In genomic region chr11:70364745-70365535, GRCh38 we compare ENCODE assay signal across 7 cellular contexts. TPM values are rescaled to one million over a fixed set of nuclear protein-coding genes. Genes with fewer than 3 reads are reported as not detected.
A peak's percentile ranks its signal among the peaks of the same experiment; 100 is the strongest.
DNase-seq lines count a peak whose midpoint lies in the region; ATAC-seq and TF ChIP-seq lines count a peak whose summit lies in the region.

No MANE protein-coding gene starts in this region.

- ATAC-seq in GM19455 (IDR thresholded peaks at IDR 0.05; ENCODE audit: unreplicated experiment) (no peak), HG02798 (IDR thresholded peaks at IDR 0.05; ENCODE audit: poor library complexity, unreplicated experiment) (no peak)

- H3K4me1 ChIP-seq in uterus: no peaks in the 10 kb centered on the region

- H3K36me3 ChIP-seq in uterus: no peaks in the 10 kb centered on the region

- H3K27me3 ChIP-seq in uterus: no peaks in the 10 kb centered on the region

- intact Hi-C loops in uterus (cut with DNase I; ENCODE audit: low total_unique reads): no loop called here

- H3K9me3 ChIP-seq in uterus: no peaks in the 10 kb centered on the region

- no peak overlapping the region for H3K4me3 ChIP-seq in uterus

- DNase-seq in UCSD-AML1 (lab: John Stamatoyannopoulos, UW; ENCODE audit: unreplicated experiment) (peak; percentile 81), uterus (no peak), NCI-H1092 treated with DMSO at 0.1 percent for 48 hours (lab: John Stamatoyannopoulos, UW) (no peak)
- DNase-seq in activated T-helper 1 cell treated with anti-CD3 and anti-CD28 coated beads, Interleukin-2, amount 50 U/mL, for 16 hours (ENCODE audit: low read depth in 1 of 2, low spot score in 1 of 2): peak; percentile 16 to 37
- peak; percentile 53 to 80 for DNase-seq in stimulated activated CD4-positive, alpha-beta T cell treated with anti-CD3 and anti-CD28 coated beads, Interleukin-12 subunit alpha, Interleukin-12 subunit beta, amount 100 ng/mL, for 24 hours (ENCODE audit: low read depth in 2 of 2)

- H3K27ac ChIP-seq in uterus: peak overlapping the region; percentile 20 to 74

- TF ChIP-seq CTCF in uterus (IDR thresholded peaks at IDR 0.05): no peak

- TF ChIP-seq POLR2A in uterus (IDR thresholded peaks at IDR 0.05): no peak

RNA-seq across cellular contexts. Expression of gene CTTN, which starts 33.4 kb away (rescaled TPM):
- total RNA-seq in uterus: 100 to 1,000 TPM; 109 to 279 (median 199) TPM

Comparison
In these comparisons a context has a peak if more than half of its experiments do, and no peak if none do; other contexts are left out.
1. DNase-seq: peak in UCSD-AML1 (single experiment), activated T-helper 1 cell treated with anti-CD3 and anti-CD28 coated beads, Interleukin-2, amount 50 U/mL, for 16 hours (2 of 2) and stimulated activated CD4-positive, alpha-beta T cell treated with anti-CD3 and anti-CD28 coated beads, Interleukin-12 subunit alpha, Interleukin-12 subunit beta, amount 100 ng/mL, for 24 hours (2 of 2); none in uterus (0 of 2) and NCI-H1092 treated with DMSO at 0.1 percent for 48 hours (single experiment).